Comparison of ENCODE assay signal across 20 cellular contexts in genomic region chr21:16768096-16768495, GRCh38.
DNase-seq lines count a peak whose midpoint lies in the region; ATAC-seq and TF ChIP-seq lines count a peak whose summit lies in the region.
"Had no signal": no experiment of that assay in that cellular context is flagged by ENCODE, and none has a peak within 500 bp of the region (broad histone marks: within the 10 kb centered on the region; RNA-seq: fewer than 3 reads in every experiment).

No MANE protein-coding gene starts in this region.

- no peaks in the 10 kb centered on the region for H3K27me3 Mint-ChIP-seq in neural progenitor cell (ENCODE audit: insufficient read depth, low read depth)
- H3K27me3 Mint-ChIP-seq in naive thymus-derived CD8-positive, alpha-beta T cell = no peaks in the 10 kb centered on the region
- H3K27me3 Mint-ChIP-seq: CD4-positive, alpha-beta memory T cell had no signal

- CTCF ChIA-PET in HEK293T (lab: Yijun Ruan, JAX) = no interaction called here

- no peaks in the 10 kb centered on the region for H3K4me1 Mint-ChIP-seq in neural progenitor cell
- no peaks in the 10 kb centered on the region for H3K4me1 Mint-ChIP-seq in naive thymus-derived CD8-positive, alpha-beta T cell
- H3K4me1 Mint-ChIP-seq: CD14-positive monocyte; CD4-positive, alpha-beta memory T cell had no signal

- in situ Hi-C loops in astrocyte of the spinal cord (cut with HindIII; ENCODE audit: low sequenced_read_pairs) = no loop called here

- H3K27ac ChIP-seq in neural progenitor cell = no peak overlapping the region
- H3K27ac ChIP-seq: 22Rv1, A549, BLaER1, GM23248 had no signal

- H3K36me3 Mint-ChIP-seq in neural progenitor cell = no peaks in the 10 kb centered on the region
- H3K36me3 Mint-ChIP-seq in naive thymus-derived CD8-positive, alpha-beta T cell = no peaks in the 10 kb centered on the region
- H3K36me3 Mint-ChIP-seq: CD14-positive monocyte; CD4-positive, alpha-beta memory T cell had no signal

- H3K79me2 ChIP-seq in neural progenitor cell (ENCODE audit: low read depth) = no peaks in the 10 kb centered on the region

- H3K9me3 ChIP-seq in neural progenitor cell (ENCODE audit: low read depth) = no peaks in the 10 kb centered on the region
- H3K9me3 ChIP-seq: A549, BLaER1 had no signal

- ATAC-seq in naive thymus-derived CD8-positive, alpha-beta T cell = no peak
- no peak for ATAC-seq in GM21447 (IDR thresholded peaks at IDR 0.05; ENCODE audit: unreplicated experiment)
- ATAC-seq: A549, GM12878 had no signal

- POLR2A ChIA-PET in HEK293T (lab: Yijun Ruan, JAX) = no interaction called here
- POLR2A ChIA-PET in naive thymus-derived CD8-positive, alpha-beta T cell (lab: Charles Lee) = no interaction called here

- H3K4me2 ChIP-seq in neural progenitor cell = no peak overlapping the region
- H3K4me2 ChIP-seq: A549, BLaER1 had no signal

- no peak overlapping the region for H2AFZ ChIP-seq in neural progenitor cell (replicated peaks)
- H2AFZ ChIP-seq: GM23248 had no signal

- H3K36me3 ChIP-seq in neural progenitor cell = no peaks in the 10 kb centered on the region
- H3K36me3 ChIP-seq: BLaER1 had no signal

- peak; percentile 15 for DNase-seq in AG10803 (ENCODE audit: low read depth)
- peak; percentile 3 for DNase-seq in RPMI7951 (ENCODE audit: low read depth)
- peak; percentile 23 for DNase-seq in astrocyte of the spinal cord (ENCODE audit: low read depth, low spot score)
- no peak for DNase-seq in neural progenitor cell (ENCODE audit: low spot score)
- no peak for DNase-seq in HEK293T (ENCODE audit: extremely low spot score)
- no peak for DNase-seq in naive thymus-derived CD8-positive, alpha-beta T cell
- DNase-seq in iPS-NIHi7 (ENCODE audit: extremely low spot score) = no peak
- DNase-seq: CD4-positive, alpha-beta memory T cell; DMS79 treated with DMSO at 0.1 percent for 48 hours; GF-D8; GM23248; HCEC 1CT; HFFc6; IMR-90 had no signal

- H4K20me1 ChIP-seq in neural progenitor cell (ENCODE audit: low read depth) = no peaks in the 10 kb centered on the region
- H4K20me1 ChIP-seq: BLaER1 had no signal

- no peak for TF ChIP-seq CTCF in AG10803 (conservative IDR thresholded peaks at IDR 0.05; ENCODE audit: low read length)
- TF ChIP-seq CTCF in astrocyte of the spinal cord (IDR thresholded peaks at IDR 0.05; ENCODE audit: low read depth, low read length) = no peak
- no peak for TF ChIP-seq CTCF in neural progenitor cell (IDR thresholded peaks at IDR 0.05)

- H3F3A ChIP-seq in neural progenitor cell (ENCODE audit: low read depth) = no peaks in the 10 kb centered on the region

- no peak overlapping the region for H3K4me3 Mint-ChIP-seq in neural progenitor cell
- no peak overlapping the region for H3K4me3 Mint-ChIP-seq in naive thymus-derived CD8-positive, alpha-beta T cell
- H3K4me3 Mint-ChIP-seq: CD14-positive monocyte; CD4-positive, alpha-beta memory T cell; HFFc6 had no signal

- H3K27me3 ChIP-seq in neural progenitor cell = no peaks in the 10 kb centered on the region
- H3K27me3 ChIP-seq: BLaER1 had no signal

- H3K9me3 Mint-ChIP-seq in neural progenitor cell = no peaks in the 10 kb centered on the region
- peaks cover 4 to 26% (median 9%) of the 10 kb centered on the region in 9 donors for H3K9me3 Mint-ChIP-seq in naive thymus-derived CD8-positive, alpha-beta T cell
- H3K9me3 Mint-ChIP-seq: HFFc6 had no signal

- H3K4me1 ChIP-seq in neural progenitor cell = no peaks in the 10 kb centered on the region
- H3K4me1 ChIP-seq: A549, BLaER1 had no signal

- peak overlapping the region; percentile 67 for H3K27ac Mint-ChIP-seq in neural progenitor cell
- no peak overlapping the region for H3K27ac Mint-ChIP-seq in naive thymus-derived CD8-positive, alpha-beta T cell
- H3K27ac Mint-ChIP-seq: CD14-positive monocyte; CD4-positive, alpha-beta memory T cell; HFFc6 had no signal

- no peak overlapping the region for H3K4me3 ChIP-seq in AG10803 (ENCODE audit: low read length)
- no peak overlapping the region for H3K4me3 ChIP-seq in astrocyte of the spinal cord (ENCODE audit: low read depth, low read length)
- no peak overlapping the region for H3K4me3 ChIP-seq in neural progenitor cell
- H3K4me3 ChIP-seq: A549, BLaER1, GM12878, GM23248 had no signal

- H3K9ac ChIP-seq in neural progenitor cell = no peak overlapping the region
- H3K9ac ChIP-seq: BLaER1, GM23248 had no signal

TF ChIP-seq in HEK293T, 16 proteins besides CTCF, POLR2A, EP300 and RAD21:
- TF ChIP-seq PKNOX1 (IDR thresholded peaks at IDR 0.05) = no peak
TF ChIP-seq in HEK293T: peak in this region for 0.

Comparison
In these comparisons a context has a peak if more than half of its experiments do, and no peak if none do; other contexts are left out.
1. DNase-seq: peak in AG10803 (single experiment), RPMI7951 (single experiment) and astrocyte of the spinal cord (single experiment); none in neural progenitor cell (single experiment), HEK293T (single experiment), naive thymus-derived CD8-positive, alpha-beta T cell (0 of 10) and iPS-NIHi7 (single experiment).